Comparison of ENCODE assay signal across 1 cellular context in genomic region chr7:157138424-157139141, GRCh38.
TF ChIP-seq lines count a peak whose summit lies in the region.

Gene UBE3C, plus strand, starts transcription at chr7:157138926. Its CDS starts 347 bp downstream, at chr7:157139273.

TF ChIP-seq in HepG2, 621 proteins besides CTCF, POLR2A, EP300 and RAD21 (continued from another document and continues in another):
- TF ChIP-seq KIAA2018 (CRISPR knock-in tag; IDR thresholded peaks at IDR 0.05; ENCODE audit: borderline replicate concordance): no peak
- TF ChIP-seq HOXA7 (CRISPR knock-in tag; IDR thresholded peaks at IDR 0.05): no peak
- TF ChIP-seq NFAT5 (CRISPR knock-in tag; IDR thresholded peaks at IDR 0.05): peak; percentile 57
- no peak for TF ChIP-seq ZFP36 (IDR thresholded peaks at IDR 0.05; ENCODE audit: borderline replicate concordance, low read depth, low read length, partially characterized antibody)
- TF ChIP-seq ZNF441 (CRISPR knock-in tag; IDR thresholded peaks at IDR 0.05; ENCODE audit: borderline replicate concordance): 0 out of 2 replicates have a peak, but pooled peaks have one; percentile 15
- no peak for TF ChIP-seq AHR (CRISPR knock-in tag; IDR thresholded peaks at IDR 0.05)
- no peak for TF ChIP-seq ZNF569 (CRISPR knock-in tag; IDR thresholded peaks at IDR 0.05; ENCODE audit: borderline replicate concordance)
- peak; percentile 87 for TF ChIP-seq THAP11 (CRISPR knock-in tag; IDR thresholded peaks at IDR 0.05)
- TF ChIP-seq ZNF121 (CRISPR knock-in tag; IDR thresholded peaks at IDR 0.05): no peak
- TF ChIP-seq ZNF577 (CRISPR knock-in tag; IDR thresholded peaks at IDR 0.05; ENCODE audit: borderline replicate concordance, low read depth): no peak
- no peak for TF ChIP-seq SIN3B (IDR thresholded peaks at IDR 0.05; ENCODE audit: low read length)
- TF ChIP-seq NR3C1 (CRISPR knock-in tag; IDR thresholded peaks at IDR 0.05): no peak
- no peak for TF ChIP-seq ETV5 (CRISPR knock-in tag; IDR thresholded peaks at IDR 0.05; ENCODE audit: borderline replicate concordance)
- no peak for TF ChIP-seq KLF11 (CRISPR knock-in tag; IDR thresholded peaks at IDR 0.05)
- no peak for TF ChIP-seq SNRNP70 (IDR thresholded peaks at IDR 0.05; ENCODE audit: low read depth, low read length)
- TF ChIP-seq ZNF614 (CRISPR knock-in tag; IDR thresholded peaks at IDR 0.05; ENCODE audit: borderline replicate concordance): no peak
- no peak for TF ChIP-seq MNT (IDR thresholded peaks at IDR 0.05)
- no peak for TF ChIP-seq HBP1 (CRISPR knock-in tag; IDR thresholded peaks at IDR 0.05; ENCODE audit: low read depth)
- peak; percentile 73 for TF ChIP-seq HNRNPLL (IDR thresholded peaks at IDR 0.05; ENCODE audit: low read depth, low read length, poor library complexity, severe bottlenecking)
- no peak for TF ChIP-seq NFKBIZ (CRISPR knock-in tag; IDR thresholded peaks at IDR 0.05)
- TF ChIP-seq CHD4 (IDR thresholded peaks at IDR 0.05; ENCODE audit: borderline replicate concordance, low read length): no peak
- no peak for TF ChIP-seq USF2 (IDR thresholded peaks at IDR 0.05; ENCODE audit: low read depth, low read length)
- TF ChIP-seq USF2 (CRISPR knock-in tag; IDR thresholded peaks at IDR 0.05; ENCODE audit: borderline replicate concordance): no peak
- no peak for TF ChIP-seq ZNF276 (CRISPR knock-in tag; IDR thresholded peaks at IDR 0.05; ENCODE audit: low read depth)
- TF ChIP-seq ZEB1 (IDR thresholded peaks at IDR 0.05; ENCODE audit: insufficient replicate concordance, low read depth): no peak
- TF ChIP-seq NR2F1 (CRISPR knock-in tag; IDR thresholded peaks at IDR 0.05): no peak
- no peak for TF ChIP-seq ZZZ3 (CRISPR knock-in tag; IDR thresholded peaks at IDR 0.05; ENCODE audit: borderline replicate concordance)
- TF ChIP-seq ZNF597 (CRISPR knock-in tag; IDR thresholded peaks at IDR 0.05): no peak
- TF ChIP-seq HNRNPH1 (optimal IDR thresholded peaks at IDR 0.05; ENCODE audit: low read depth, low read length): no peak
- no peak for TF ChIP-seq ELK4 (CRISPR knock-in tag; IDR thresholded peaks at IDR 0.05; ENCODE audit: borderline replicate concordance)
- no peak; the same call in 1 of the 2 replicates for TF ChIP-seq ZBTB38 (CRISPR knock-in tag; IDR thresholded peaks at IDR 0.05)
- TF ChIP-seq ZNF816 (CRISPR knock-in tag; IDR thresholded peaks at IDR 0.05; ENCODE audit: borderline replicate concordance): no peak
- no peak for TF ChIP-seq ZKSCAN8 (CRISPR knock-in tag; IDR thresholded peaks at IDR 0.05; ENCODE audit: borderline replicate concordance)
- no peak for TF ChIP-seq ZSCAN30 (CRISPR knock-in tag; IDR thresholded peaks at IDR 0.05)
- TF ChIP-seq STAT5B (CRISPR knock-in tag; IDR thresholded peaks at IDR 0.05): no peak
- TF ChIP-seq ARID2 (CRISPR knock-in tag; IDR thresholded peaks at IDR 0.05; ENCODE audit: borderline replicate concordance): 0 out of 2 replicates have a peak, but pooled peaks have one; percentile 32
- TF ChIP-seq SOX6 (IDR thresholded peaks at IDR 0.05): no peak
- no peak for TF ChIP-seq SOX6 (CRISPR knock-in tag; IDR thresholded peaks at IDR 0.05)
